In genomic region chr17:34644941-34645550, GRCh38 we compare ENCODE assay signal across 20 cellular contexts.
"Had no signal": no experiment of that assay in that cellular context is flagged by ENCODE, and none has a peak within 500 bp of the region (broad histone marks: within the 10 kb centered on the region; RNA-seq: fewer than 3 reads in every experiment).

No MANE protein-coding gene starts in this region.

- H3K4me1 Mint-ChIP-seq: activated CD4-positive, alpha-beta T cell treated with anti-CD3 and anti-CD28 coated beads, Interleukin-2, amount 10 ng/mL, durations not matched to agents 24 days and 14 days; activated naive CD8-positive, alpha-beta T cell treated with anti-CD3 and anti-CD28 coated beads, Interleukin-2, amount 10 ng/mL, durations not matched to agents 7 days and 5 days; memory B cell; naive B cell had no signal

- DNase-seq: activated CD4-positive, alpha-beta T cell treated with anti-CD3 and anti-CD28 coated beads, Interleukin-2, amount 10 ng/mL, durations not matched to agents 24 days and 14 days; activated CD4-positive, CD25-positive, alpha-beta regulatory T cell; activated CD8-positive, alpha-beta T cell treated with anti-CD3 and anti-CD28 coated beads for 36 hours; activated naive CD4-positive, alpha-beta T cell treated with Interleukin-2 at 50 U/mL for 16 hours; activated naive CD8-positive, alpha-beta T cell treated with anti-CD3 and anti-CD28 coated beads, Interleukin-2, amount 10 ng/mL, durations not matched to agents 7 days and 5 days; activated T-cell treated with anti-CD3 and anti-CD28 coated beads, Interleukin-2, amount 50 U/mL, for 24 hours; amygdala; dermis blood vessel endothelial cell; effector memory CD8-positive, alpha-beta T cell; left ventricle myocardium superior; mucosa of descending colon; naive B cell; ovary; right lobe of liver; stimulated activated CD4-positive, alpha-beta T cell treated with anti-CD3 and anti-CD28 coated beads, Interleukin-4, amount 100 ng/mL, for 1 hour; testis had no signal

- H3K27ac ChIP-seq: neural progenitor cell, ovary, right lobe of liver, testis had no signal

- ATAC-seq: activated CD8-positive, alpha-beta T cell treated with anti-CD3 and anti-CD28 coated beads for 36 hours; effector memory CD8-positive, alpha-beta T cell; left ventricle myocardium superior; mucosa of descending colon; right lobe of liver had no signal

- H3K36me3 Mint-ChIP-seq: activated naive CD8-positive, alpha-beta T cell treated with anti-CD3 and anti-CD28 coated beads, Interleukin-2, amount 10 ng/mL, durations not matched to agents 7 days and 5 days; memory B cell; naive B cell; neural progenitor cell; type B pancreatic cell had no signal

- H3K9me3 Mint-ChIP-seq: activated CD4-positive, alpha-beta T cell treated with anti-CD3 and anti-CD28 coated beads, Interleukin-2, amount 10 ng/mL, durations not matched to agents 24 days and 14 days; activated CD8-positive, alpha-beta T cell treated with anti-CD3 and anti-CD28 coated beads for 36 hours; activated naive CD8-positive, alpha-beta T cell treated with anti-CD3 and anti-CD28 coated beads, Interleukin-2, amount 10 ng/mL, durations not matched to agents 7 days and 5 days; activated T-cell treated with anti-CD3 and anti-CD28 coated beads, Interleukin-2, amount 50 U/mL, for 24 hours; activated T-helper 2 cell treated with anti-CD3 and anti-CD28 coated beads, Interferon-gamma antibody, Interleukin-2, Interleukin-4, amounts not matched to agents 10 μg/mL and 5 μg/mL and 100 μg/mL, durations not matched to agents 14 hours and 24 hours and 36 hours; effector memory CD8-positive, alpha-beta T cell; memory B cell; naive B cell; neural progenitor cell; type B pancreatic cell had no signal

- H3K4me3 ChIP-seq: mucosa of descending colon, neural progenitor cell, ovary, right lobe of liver, testis had no signal

- H2AFZ ChIP-seq: neural progenitor cell had no signal

- H3K9me3 ChIP-seq: mucosa of descending colon, ovary, right lobe of liver, testis had no signal

- H3K4me1 ChIP-seq: neural progenitor cell, right lobe of liver, testis had no signal

- H3K4me2 ChIP-seq: neural progenitor cell had no signal

- H3K27me3 ChIP-seq: ovary, right lobe of liver, testis had no signal

- H3K4me3 Mint-ChIP-seq: activated CD4-positive, alpha-beta T cell treated with anti-CD3 and anti-CD28 coated beads, Interleukin-2, amount 10 ng/mL, durations not matched to agents 24 days and 14 days; activated CD8-positive, alpha-beta T cell treated with anti-CD3 and anti-CD28 coated beads for 36 hours; activated naive CD8-positive, alpha-beta T cell treated with anti-CD3 and anti-CD28 coated beads, Interleukin-2, amount 10 ng/mL, durations not matched to agents 7 days and 5 days; activated T-cell treated with anti-CD3 and anti-CD28 coated beads, Interleukin-2, amount 50 U/mL, for 24 hours; effector memory CD8-positive, alpha-beta T cell; memory B cell; naive B cell; neural progenitor cell; type B pancreatic cell had no signal

- H3K27ac Mint-ChIP-seq: activated CD4-positive, alpha-beta T cell treated with anti-CD3 and anti-CD28 coated beads, Interleukin-2, amount 10 ng/mL, durations not matched to agents 24 days and 14 days; activated CD8-positive, alpha-beta T cell treated with anti-CD3 and anti-CD28 coated beads for 36 hours; activated naive CD8-positive, alpha-beta T cell treated with anti-CD3 and anti-CD28 coated beads, Interleukin-2, amount 10 ng/mL, durations not matched to agents 7 days and 5 days; activated T-cell treated with anti-CD3 and anti-CD28 coated beads, Interleukin-2, amount 50 U/mL, for 24 hours; activated T-helper 2 cell treated with anti-CD3 and anti-CD28 coated beads, Interferon-gamma antibody, Interleukin-2, Interleukin-4, amounts not matched to agents 10 μg/mL and 5 μg/mL and 100 μg/mL, durations not matched to agents 14 hours and 24 hours and 36 hours; effector memory CD8-positive, alpha-beta T cell; memory B cell; naive B cell; neural progenitor cell; type B pancreatic cell had no signal

- H3K36me3 ChIP-seq: neural progenitor cell, ovary, right lobe of liver had no signal

- H3K9ac ChIP-seq: neural progenitor cell had no signal
